In genomic region chr16:1090620-1091587, GRCh38 we compare ENCODE assay signal across 1 cellular context.
TF ChIP-seq lines count a peak whose summit lies in the region.

No MANE protein-coding gene starts in this region.

TF ChIP-seq in HepG2, 621 proteins besides CTCF, POLR2A, EP300 and RAD21 (continued from another document and continues in another):
- TF ChIP-seq ATF4 (CRISPR knock-in tag; IDR thresholded peaks at IDR 0.05) (0 out of 4 replicates have a peak, but pooled peaks of 1 of the 2 experiments have one; percentile 29), ARID5B (CRISPR knock-in tag; IDR thresholded peaks at IDR 0.05) (peak; percentile 60), DRAP1 (CRISPR knock-in tag; IDR thresholded peaks at IDR 0.05) (peak; percentile 58), ZNF747 (CRISPR knock-in tag; IDR thresholded peaks at IDR 0.05; ENCODE audit: borderline replicate concordance) (peak; percentile 85), NCOA2 (CRISPR knock-in tag; IDR thresholded peaks at IDR 0.05) (peak; percentile 52; the same call in 1 of the 2 replicates), ARID4A (CRISPR knock-in tag; IDR thresholded peaks at IDR 0.05; ENCODE audit: borderline replicate concordance) (no peak), PCBP2 (optimal IDR thresholded peaks at IDR 0.05; ENCODE audit: low read depth, low read length, poor library complexity, severe bottlenecking) (no peak), MED1 (CRISPR knock-in tag; IDR thresholded peaks at IDR 0.05) (peak; percentile 19; the same call in 1 of the 2 replicates), GABPB1 (CRISPR knock-in tag; IDR thresholded peaks at IDR 0.05) (peak; percentile 90), ZSCAN21 (CRISPR knock-in tag; IDR thresholded peaks at IDR 0.05; ENCODE audit: borderline replicate concordance) (peak; percentile 57; the same call in 1 of the 2 replicates), AGO1 (IDR thresholded peaks at IDR 0.05; ENCODE audit: low read depth, low read length, poor library complexity, severe bottlenecking) (peak; percentile 85), SUZ12 (IDR thresholded peaks at IDR 0.05; ENCODE audit: low read depth, low read length) (no peak), AKAP8 (CRISPR knock-in tag; IDR thresholded peaks at IDR 0.05) (peak; percentile 73; the same call in 1 of the 2 replicates), ZNF296 (CRISPR knock-in tag; conservative IDR thresholded peaks at IDR 0.05) (0 out of 2 replicates have a peak, but pooled peaks have one; percentile 9), SOX13 (IDR thresholded peaks at IDR 0.05) (no peak), SOX13 (CRISPR knock-in tag; conservative IDR thresholded peaks at IDR 0.05 in 1 of 2, IDR thresholded peaks at IDR 0.05 in 1 of 2) (peak in 1 of 2 experiments; percentile 26; a peak in 1 of 4 replicates), ZNF335 (CRISPR knock-in tag; IDR thresholded peaks at IDR 0.05) (peak; percentile 21; the same call in 1 of the 2 replicates), ZNF430 (CRISPR knock-in tag; IDR thresholded peaks at IDR 0.05) (no peak; the same call in 1 of the 2 replicates), ZNF567 (CRISPR knock-in tag; IDR thresholded peaks at IDR 0.05; ENCODE audit: borderline replicate concordance) (no peak), SP2 (CRISPR knock-in tag; IDR thresholded peaks at IDR 0.05) (peak; percentile 42; the same call in 1 of the 2 replicates), ZNF501 (CRISPR knock-in tag; IDR thresholded peaks at IDR 0.05) (0 out of 2 replicates have a peak, but pooled peaks have one; percentile 29), ZSCAN25 (CRISPR knock-in tag; IDR thresholded peaks at IDR 0.05) (no peak; the same call in 1 of the 2 replicates), FOXO1 (CRISPR knock-in tag; IDR thresholded peaks at IDR 0.05) (peak; percentile 31; the same call in 1 of the 2 replicates), YEATS2 (CRISPR knock-in tag; IDR thresholded peaks at IDR 0.05; ENCODE audit: borderline replicate concordance) (peak; percentile 31; the same call in 1 of the 2 replicates), TFDP2 (CRISPR knock-in tag; IDR thresholded peaks at IDR 0.05) (peak; percentile 58; the same call in 1 of the 2 replicates), ZNF138 (CRISPR knock-in tag; IDR thresholded peaks at IDR 0.05; ENCODE audit: low read depth) (peak; percentile 67; the same call in 1 of the 2 replicates), GFI1 (CRISPR knock-in tag; IDR thresholded peaks at IDR 0.05; ENCODE audit: borderline replicate concordance) (peak; percentile 38; the same call in 1 of the 2 replicates), TFDP1 (CRISPR knock-in tag; IDR thresholded peaks at IDR 0.05; ENCODE audit: borderline replicate concordance) (peak; percentile 82; the same call in 1 of the 2 replicates), KAT8 (CRISPR knock-in tag; IDR thresholded peaks at IDR 0.05) (0 out of 2 replicates have a peak, but pooled peaks have one; percentile 36), MXD4 (CRISPR knock-in tag; IDR thresholded peaks at IDR 0.05) (peak; percentile 78; the same call in 1 of the 2 replicates), IKZF4 (CRISPR knock-in tag; IDR thresholded peaks at IDR 0.05; ENCODE audit: borderline replicate concordance, low read depth, not compliant biosample characterization) (peak; percentile 6), KDM2A (CRISPR knock-in tag; IDR thresholded peaks at IDR 0.05; ENCODE audit: borderline replicate concordance, low read depth) (peak; percentile 91), ZNF749 (CRISPR knock-in tag; IDR thresholded peaks at IDR 0.05; ENCODE audit: borderline replicate concordance) (peak; percentile 54; the same call in 1 of the 2 replicates), RARA (CRISPR knock-in tag; IDR thresholded peaks at IDR 0.05) (peak; percentile 64), ZNF547 (CRISPR knock-in tag; IDR thresholded peaks at IDR 0.05) (0 out of 2 replicates have a peak, but pooled peaks have one; percentile 49), ARNTL (CRISPR knock-in tag; IDR thresholded peaks at IDR 0.05) (peak; percentile 92), SOX5 (CRISPR knock-in tag; IDR thresholded peaks at IDR 0.05; ENCODE audit: borderline replicate concordance) (peak; percentile 58; the same call in 1 of the 2 replicates), ZNF746 (CRISPR knock-in tag; IDR thresholded peaks at IDR 0.05) (peak; percentile 66; the same call in 1 of the 2 replicates), NR2F6 (IDR thresholded peaks at IDR 0.05) (no peak), NR2F6 (CRISPR knock-in tag; IDR thresholded peaks at IDR 0.05) (peak; percentile 82), TEAD2 (CRISPR knock-in tag; IDR thresholded peaks at IDR 0.05) (no peak), PLRG1 (conservative IDR thresholded peaks at IDR 0.05) (no peak), MNT (IDR thresholded peaks at IDR 0.05) (peak; percentile 39; the same call in 1 of the 2 replicates), PRDM10 (CRISPR knock-in tag; IDR thresholded peaks at IDR 0.05; ENCODE audit: low read depth) (peak; percentile 79)
